8 cellular contexts compared by ENCODE assay signal in the genomic region with DNA sequence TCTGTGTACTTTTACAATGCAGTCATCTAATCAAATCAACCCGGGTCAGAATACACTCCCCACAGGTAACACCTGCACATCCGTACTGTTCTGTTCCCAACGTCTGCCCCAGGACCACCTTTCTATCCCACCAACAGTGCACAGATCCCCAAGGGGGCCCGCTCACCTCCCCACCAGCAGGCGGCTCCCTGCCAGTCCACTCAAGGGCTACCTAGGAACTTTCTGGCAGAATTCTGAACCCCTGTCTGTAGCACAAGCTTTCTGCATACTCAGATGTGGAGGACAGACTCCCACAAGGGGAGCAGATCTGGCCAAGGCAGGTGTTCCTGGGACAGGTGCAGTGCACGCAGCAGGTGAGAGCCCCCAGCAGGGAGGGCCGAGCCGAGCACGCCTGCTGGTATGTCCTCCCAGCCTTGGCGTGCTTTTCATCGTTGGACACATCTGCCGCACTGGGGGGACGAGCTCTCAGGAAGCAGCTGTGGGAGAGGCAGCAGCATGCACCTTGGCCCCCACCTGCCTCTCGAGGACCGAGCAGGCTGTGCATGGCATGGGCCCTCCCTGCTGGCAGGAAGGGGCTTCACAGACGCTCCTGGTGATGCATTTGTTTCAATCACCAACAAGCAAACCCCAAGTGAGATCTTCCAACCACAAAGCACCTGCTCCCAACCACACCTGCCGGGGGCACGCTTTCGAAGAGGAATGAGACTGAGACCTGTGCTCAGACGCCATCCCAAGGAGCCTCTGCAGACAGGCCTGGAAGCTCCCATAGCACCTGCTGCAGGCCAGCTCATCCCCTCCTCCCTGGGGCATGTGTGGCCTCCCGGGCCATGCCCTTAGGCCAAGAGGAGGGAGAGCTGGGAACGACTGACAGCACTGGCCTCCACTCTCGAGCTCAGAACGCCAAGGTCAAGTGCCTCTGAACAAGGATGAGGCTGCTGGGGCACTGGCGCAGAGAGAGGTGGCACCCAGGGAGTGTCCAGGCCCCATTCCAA. TPM values are rescaled to one million over a fixed set of nuclear protein-coding genes. Genes with fewer than 3 reads are reported as not detected.
DNase-seq lines count a peak whose midpoint lies in the region; ATAC-seq lines count a peak whose summit lies in the region.

No MANE protein-coding gene starts in this region.

- peak overlapping the region in 1 of 4 donors; percentile 22 for H3K4me3 Mint-ChIP-seq in CD4-positive, CD25-positive, alpha-beta regulatory T cell

- H3K27ac ChIP-seq in CD4-positive, CD25-positive, alpha-beta regulatory T cell (ENCODE audit: insufficient read depth, low read length, poor library complexity, severe bottlenecking) = no peak overlapping the region
- peak overlapping the region; percentile 80 to 92 for H3K27ac ChIP-seq in mucosa of rectum (ENCODE audit: low read depth in 2 of 2, low read length in 2 of 2)

- H3K9me3 Mint-ChIP-seq in CD4-positive, CD25-positive, alpha-beta regulatory T cell = peaks cover 0 to 2% (median 0%) of the 10 kb centered on the region in 7 donors

- ATAC-seq in CD4-positive, CD25-positive, alpha-beta regulatory T cell (ENCODE audit: low read depth in 2 of 2) = peak in 1 of 2 donors; percentile 36
- peak; percentile 52 for ATAC-seq in GM19035 (IDR thresholded peaks at IDR 0.05; ENCODE audit: unreplicated experiment)
- ATAC-seq in HG03066 (IDR thresholded peaks at IDR 0.05; ENCODE audit: low read depth, unreplicated experiment) = peak; percentile 69

- peak in 2 of 3 donors; percentile 6 to 58 for DNase-seq in CD4-positive, CD25-positive, alpha-beta regulatory T cell
- DNase-seq in NCI-H748 treated with DMSO at 0.1 percent for 48 hours (lab: John Stamatoyannopoulos, UW) = peak; percentile 18
- DNase-seq in HuH-7.5 (ENCODE audit: low spot score) = no peak
- no peak for DNase-seq in hepatic stellate cell (ENCODE audit: low spot score)
- DNase-seq in LoVo (ENCODE audit: low spot score) = no peak

- H3K36me3 Mint-ChIP-seq in CD4-positive, CD25-positive, alpha-beta regulatory T cell = peaks cover 6% of the 10 kb centered on the region

- H3K36me3 ChIP-seq in CD4-positive, CD25-positive, alpha-beta regulatory T cell (ENCODE audit: control insufficient read depth, insufficient read depth, low read length) = no peaks in the 10 kb centered on the region
- peaks cover 9 to 10% of the 10 kb centered on the region in 2 donors for H3K36me3 ChIP-seq in mucosa of rectum (ENCODE audit: control insufficient read depth in 2 of 2, insufficient read depth in 2 of 2, low read length in 2 of 2)

- H3K27me3 ChIP-seq in CD4-positive, CD25-positive, alpha-beta regulatory T cell (ENCODE audit: control insufficient read depth, insufficient read depth, low read length) = no peaks in the 10 kb centered on the region
- no peaks in the 10 kb centered on the region for H3K27me3 ChIP-seq in mucosa of rectum (ENCODE audit: control insufficient read depth in 2 of 2, insufficient read depth in 2 of 2, low read length in 2 of 2)

- peaks cover 13% of the 10 kb centered on the region for H3K4me1 ChIP-seq in CD4-positive, CD25-positive, alpha-beta regulatory T cell (ENCODE audit: control insufficient read depth, insufficient read depth, low read length, poor library complexity, severe bottlenecking)
- H3K4me1 ChIP-seq in mucosa of rectum (ENCODE audit: control insufficient read depth in 2 of 2, insufficient read depth in 2 of 2, low read length in 2 of 2) = peaks cover 51 to 53% of the 10 kb centered on the region in 2 donors

- no peak overlapping the region for H3K4me3 ChIP-seq in CD4-positive, CD25-positive, alpha-beta regulatory T cell (ENCODE audit: low read depth, low read length)
- peak overlapping the region; percentile 8 to 34 for H3K4me3 ChIP-seq in mucosa of rectum (ENCODE audit: low read length in 2 of 2)

- H3K27me3 Mint-ChIP-seq in CD4-positive, CD25-positive, alpha-beta regulatory T cell = no peaks in the 10 kb centered on the region

- H3K9me3 ChIP-seq in CD4-positive, CD25-positive, alpha-beta regulatory T cell (ENCODE audit: control insufficient read depth in 2 of 2, low read length in 2 of 2) = no peaks in the 10 kb centered on the region
- no peaks in the 10 kb centered on the region for H3K9me3 ChIP-seq in mucosa of rectum (ENCODE audit: control insufficient read depth in 2 of 2, low read length in 2 of 2)

- peaks cover 0 to 31% (median 2%) of the 10 kb centered on the region in 4 donors for H3K4me1 Mint-ChIP-seq in CD4-positive, CD25-positive, alpha-beta regulatory T cell

- H3K27ac Mint-ChIP-seq in CD4-positive, CD25-positive, alpha-beta regulatory T cell = peak overlapping the region in 2 of 3 donors; percentile 42 to 47

- peak overlapping the region; percentile 41 to 58 for H3K9ac ChIP-seq in mucosa of rectum (ENCODE audit: low read depth in 1 of 2, low read length in 2 of 2)

RNA-seq across cellular contexts. Expression of a gene that starts 35.9 kb away (rescaled TPM):
- total RNA-seq in CD4-positive, CD25-positive, alpha-beta regulatory T cell = not detected
- polyA plus RNA-seq in CD4-positive, CD25-positive, alpha-beta regulatory T cell = 1 to 10 TPM; 1.2 to 4.7 (median 2.4) TPM

Comparison
In these comparisons a context has a peak if more than half of its experiments do, and no peak if none do; other contexts are left out.
1. DNase-seq: peak in CD4-positive, CD25-positive, alpha-beta regulatory T cell (2 of 3) and NCI-H748 treated with DMSO at 0.1 percent for 48 hours (single experiment); none in HuH-7.5 (single experiment), hepatic stellate cell (single experiment) and LoVo (single experiment).